Comparison of ENCODE assay signal across 10 cellular contexts in the genomic region with DNA sequence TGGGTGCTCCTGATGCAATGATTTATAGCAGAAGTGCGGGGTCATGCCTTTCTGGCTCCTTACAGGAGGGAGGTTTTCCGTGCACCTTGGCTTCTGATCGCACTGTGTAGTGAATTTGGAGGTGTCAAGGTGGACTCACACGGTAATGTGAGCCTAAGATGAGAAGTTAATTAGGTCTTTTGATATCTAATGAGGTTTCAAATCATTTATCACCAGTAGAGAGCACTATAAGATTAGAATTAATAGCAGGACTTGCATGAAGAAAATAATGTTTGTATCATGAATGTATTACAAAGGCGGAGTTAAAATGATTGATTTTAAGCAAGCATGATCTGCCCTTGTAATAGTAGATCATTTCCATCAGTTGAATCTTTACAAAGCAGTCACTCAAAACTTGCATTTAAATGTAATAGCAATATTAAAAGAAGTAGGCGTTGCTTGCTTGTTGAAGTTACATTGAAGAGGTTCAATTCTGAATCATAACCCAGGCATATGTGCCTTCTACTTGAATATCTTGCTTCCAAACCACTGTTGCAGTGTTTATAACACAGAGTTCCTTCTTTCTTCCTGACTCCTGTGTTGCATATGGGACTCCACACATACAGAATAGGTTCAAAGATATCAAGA.
A peak's percentile ranks its signal among the peaks of the same experiment; 100 is the strongest.
DNase-seq lines count a peak whose midpoint lies in the region; ATAC-seq and TF ChIP-seq lines count a peak whose summit lies in the region.
"Had no signal": no experiment of that assay in that cellular context is flagged by ENCODE, and none has a peak within 500 bp of the region (broad histone marks: within the 10 kb centered on the region; RNA-seq: fewer than 3 reads in every experiment).

No MANE protein-coding gene starts in this region.

- H3K36me3 ChIP-seq in CD8-positive, alpha-beta T cell (ENCODE audit: insufficient read depth, low read length), result no peaks in the 10 kb centered on the region
- no peaks in the 10 kb centered on the region for H3K36me3 ChIP-seq in right lobe of liver
- no peaks in the 10 kb centered on the region for H3K36me3 ChIP-seq in left lung

- ATAC-seq in CD8-positive, alpha-beta T cell, result no peak
- ATAC-seq in right lobe of liver (no peak), GM21360 (IDR thresholded peaks at IDR 0.05; ENCODE audit: unreplicated experiment) (no peak), left lung (no peak)
- ATAC-seq: foreskin keratinocyte had no signal

- H3K36me3 Mint-ChIP-seq in CD8-positive, alpha-beta T cell, result no peaks in the 10 kb centered on the region
- no peaks in the 10 kb centered on the region for H3K36me3 Mint-ChIP-seq in activated naive CD4-positive, alpha-beta T cell treated with anti-CD3 and anti-CD28 coated beads, Interleukin-2, amount 10 ng/mL, durations not matched to agents 7 days and 5 days

- no peaks in the 10 kb centered on the region for H3K27me3 Mint-ChIP-seq in CD8-positive, alpha-beta T cell (ENCODE audit: low read depth)
- H3K27me3 Mint-ChIP-seq in activated naive CD4-positive, alpha-beta T cell treated with anti-CD3 and anti-CD28 coated beads, Interleukin-2, amount 10 ng/mL, durations not matched to agents 7 days and 5 days, result no peaks in the 10 kb centered on the region

- WGBS in right lobe of liver (ENCODE audit: insufficient coverage, low coverage, low lambda C conversion rate, missing lambda C conversion rate), result 25% methylated on average over 6 of the region's 6 CpGs

- no peak overlapping the region for H3K27ac ChIP-seq in CD8-positive, alpha-beta T cell (ENCODE audit: low read depth, low read length)
- H3K27ac ChIP-seq in right lobe of liver (no peak overlapping the region), left lung (no peak overlapping the region)
- H3K27ac ChIP-seq: foreskin keratinocyte had no signal

- no peaks in the 10 kb centered on the region for H3K4me1 Mint-ChIP-seq in CD8-positive, alpha-beta T cell (ENCODE audit: low read depth)
- no peaks in the 10 kb centered on the region for H3K4me1 Mint-ChIP-seq in activated naive CD4-positive, alpha-beta T cell treated with anti-CD3 and anti-CD28 coated beads, Interleukin-2, amount 10 ng/mL, durations not matched to agents 7 days and 5 days

- TF ChIP-seq CTCF in CD8-positive, alpha-beta T cell (IDR thresholded peaks at IDR 0.05), result peak; percentile 47
- TF ChIP-seq CTCF in right lobe of liver (IDR thresholded peaks at IDR 0.05) (peak in 3 of 4 donors; percentile 16 to 33 (median 30)), left lung (IDR thresholded peaks at IDR 0.05) (no peak)

- POLR2A ChIA-PET in CD8-positive, alpha-beta T cell (lab: Charles Lee), result no interaction called here

- no peak overlapping the region for H3K4me3 Mint-ChIP-seq in CD8-positive, alpha-beta T cell
- H3K4me3 Mint-ChIP-seq in activated naive CD4-positive, alpha-beta T cell treated with anti-CD3 and anti-CD28 coated beads, Interleukin-2, amount 10 ng/mL, durations not matched to agents 7 days and 5 days, result no peak overlapping the region

- CTCF ChIA-PET in CD8-positive, alpha-beta T cell (lab: Charles Lee), result interaction anchor here (0.6 to 3.6 kb wide), 6 partner anchors 201 to 1338 kb away, joined by 3 to 22 read pairs (median 4); no protein-coding TSS in a partner anchor
- CTCF ChIA-PET in activated naive CD4-positive, alpha-beta T cell treated with anti-CD3 and anti-CD28 coated beads, Interleukin-2, amount 10 ng/mL, durations not matched to agents 7 days and 5 days (lab: Charles Lee), result interaction anchor here (0.8 to 1.6 kb wide), 3 partner anchors 179 to 1338 kb away, joined by 3 to 5 read pairs (median 4); no protein-coding TSS in a partner anchor

- no peaks in the 10 kb centered on the region for H3K27me3 ChIP-seq in CD8-positive, alpha-beta T cell (ENCODE audit: insufficient read depth, low read length)
- H3K27me3 ChIP-seq in right lobe of liver (no peaks in the 10 kb centered on the region), left lung (no peaks in the 10 kb centered on the region)
- H3K27me3 ChIP-seq: foreskin keratinocyte had no signal

- intact Hi-C loops in CD8-positive, alpha-beta T cell (cut with DNase I, micrococcal nuclease), result loop anchor here (1.0 to 10.0 kb wide), 4 partner anchors 942 to 1338 kb away; no protein-coding TSS in a partner anchor
- intact Hi-C loops in right lobe of liver (cut with DNase I), result no loop called here
- intact Hi-C loops in left lung (cut with DNase I), result no loop called here

- no peaks in the 10 kb centered on the region for H3K9me3 Mint-ChIP-seq in CD8-positive, alpha-beta T cell
- no peaks in the 10 kb centered on the region for H3K9me3 Mint-ChIP-seq in activated naive CD4-positive, alpha-beta T cell treated with anti-CD3 and anti-CD28 coated beads, Interleukin-2, amount 10 ng/mL, durations not matched to agents 7 days and 5 days

- TF ChIP-seq POLR2A in right lobe of liver (IDR thresholded peaks at IDR 0.05), result no peak

- H3K4me3 ChIP-seq in CD8-positive, alpha-beta T cell (ENCODE audit: low read depth, low read length), result no peak overlapping the region
- H3K4me3 ChIP-seq in right lobe of liver (no peak overlapping the region), left lung (no peak overlapping the region)

- H3K27ac Mint-ChIP-seq in CD8-positive, alpha-beta T cell, result no peak overlapping the region
- H3K27ac Mint-ChIP-seq in activated naive CD4-positive, alpha-beta T cell treated with anti-CD3 and anti-CD28 coated beads, Interleukin-2, amount 10 ng/mL, durations not matched to agents 7 days and 5 days, result no peak overlapping the region

- H3K4me1 ChIP-seq in CD8-positive, alpha-beta T cell (ENCODE audit: insufficient read depth, low read length), result no peaks in the 10 kb centered on the region
- no peaks in the 10 kb centered on the region for H3K4me1 ChIP-seq in right lobe of liver
- H3K4me1 ChIP-seq in left lung, result no peaks in the 10 kb centered on the region
- H3K4me1 ChIP-seq: foreskin keratinocyte had no signal

- no peaks in the 10 kb centered on the region for H3K9me3 ChIP-seq in CD8-positive, alpha-beta T cell (ENCODE audit: low read length)
- no peaks in the 10 kb centered on the region for H3K9me3 ChIP-seq in right lobe of liver
- H3K9me3 ChIP-seq in left lung, result no peaks in the 10 kb centered on the region

- in situ Hi-C loops in KBM-7 (cut with MboI; ENCODE audit: low pct_unique_long_range_greater_than_20kb, low sequenced_read_pairs), result no loop called here

- no peak for DNase-seq in CD8-positive, alpha-beta T cell
- peak; percentile 21 for DNase-seq in KBM-7
- peak; percentile 13 for DNase-seq in SW480 (ENCODE audit: low spot score)
- DNase-seq in right lobe of liver, result no peak
- no peak for DNase-seq in activated naive CD4-positive, alpha-beta T cell treated with anti-CD3 and anti-CD28 coated beads, Interleukin-2, amount 10 ng/mL, durations not matched to agents 7 days and 5 days
- no peak for DNase-seq in left lung
- no peak for DNase-seq in effector CD8-positive, alpha-beta T cell (lab: John Stamatoyannopoulos, UW)
- DNase-seq: KG1 had no signal

Comparison
In these comparisons a context has a peak if more than half of its experiments do, and no peak if none do; other contexts are left out.
1. DNase-seq: peak in KBM-7 (single experiment) and SW480 (single experiment); none in CD8-positive, alpha-beta T cell (0 of 7), right lobe of liver (0 of 3), activated naive CD4-positive, alpha-beta T cell treated with anti-CD3 and anti-CD28 coated beads, Interleukin-2, amount 10 ng/mL, durations not matched to agents 7 days and 5 days (single experiment), left lung (0 of 2) and effector CD8-positive, alpha-beta T cell (single experiment).
2. CTCF ChIP-seq: peak in CD8-positive, alpha-beta T cell (single experiment) and right lobe of liver (3 of 4); none in left lung (0 of 2).
3. intact Hi-C loops: an anchor here in CD8-positive, alpha-beta T cell (1.0 to 10.0 kb wide); none called in right lobe of liver and left lung.